In the genomic region with DNA sequence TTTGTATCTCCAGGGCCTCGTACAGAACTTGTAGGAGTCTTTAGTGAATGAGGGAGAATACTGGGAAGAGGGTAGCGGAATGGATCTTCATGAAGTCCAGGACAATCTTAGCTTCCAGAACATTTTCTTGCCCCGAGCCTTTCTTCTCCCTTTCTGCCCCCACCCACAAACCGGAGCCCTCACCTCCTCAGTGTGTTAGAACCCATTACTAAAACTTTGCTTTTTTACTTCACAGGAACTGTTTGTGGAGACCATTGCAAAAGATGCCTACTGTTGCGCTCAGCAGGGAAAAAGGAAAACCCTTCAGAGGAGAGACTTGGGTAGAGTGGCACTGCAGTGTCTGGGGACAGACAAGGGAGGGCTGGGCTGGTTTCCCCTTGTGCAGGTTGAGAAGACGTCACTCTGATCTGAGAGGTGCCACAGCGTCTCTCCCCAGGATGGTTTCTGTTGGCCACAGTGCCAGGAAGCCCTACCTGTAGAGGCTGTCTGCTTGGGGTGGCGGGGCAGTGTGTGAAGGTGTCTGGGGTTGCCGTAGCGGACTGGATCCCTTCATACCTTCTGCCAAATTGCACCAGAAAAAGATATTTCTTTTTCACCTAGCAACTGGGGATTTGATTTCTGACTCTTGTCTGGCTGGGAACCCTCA, we compare ENCODE assay signal across 8 cellular contexts. TPM values are rescaled to one million over a fixed set of nuclear protein-coding genes. Genes with fewer than 3 reads are reported as not detected.
DNase-seq lines count a peak whose midpoint lies in the region; ATAC-seq and TF ChIP-seq lines count a peak whose summit lies in the region.

No MANE protein-coding gene starts in this region.

- POLR2A ChIA-PET in BJ (lab: Charles Lee), result no interaction called here
- POLR2A ChIA-PET in naive thymus-derived CD4-positive, alpha-beta T cell (lab: Charles Lee), result no interaction called here

- CTCF ChIA-PET in BJ (lab: Yijun Ruan, JAX), result no interaction called here
- CTCF ChIA-PET in naive thymus-derived CD4-positive, alpha-beta T cell (lab: Charles Lee), result no interaction called here

- peaks cover 1% of the 10 kb centered on the region; the same call in 1 of the 2 replicates for H3K36me3 ChIP-seq in BJ (ENCODE audit: control insufficient read depth, insufficient read depth, low read length)
- no peaks in the 10 kb centered on the region for H3K36me3 ChIP-seq in Loucy (ENCODE audit: insufficient read depth, low read length)
- H3K36me3 ChIP-seq in naive thymus-derived CD4-positive, alpha-beta T cell (ENCODE audit: control insufficient read depth in 2 of 3, insufficient read depth in 3 of 3, low read length in 3 of 3), result peaks cover 0 to 5% (median 0%) of the 10 kb centered on the region in 3 experiments

- H3K27ac ChIP-seq in caudate nucleus (ENCODE audit: low read depth, low read length), result peak overlapping the region; percentile 89
- H3K27ac ChIP-seq in naive thymus-derived CD4-positive, alpha-beta T cell (ENCODE audit: low read depth, low read length), result peak overlapping the region; percentile 87

- peak overlapping the region; percentile 70 to 88 (median 85) for H3K4me3 Mint-ChIP-seq in naive thymus-derived CD4-positive, alpha-beta T cell

- peak overlapping the region; percentile 56 for H3K9ac ChIP-seq in Loucy (ENCODE audit: low read depth, low read length, poor library complexity, severe bottlenecking)

- H3K4me3 ChIP-seq in BJ (ENCODE audit: low read depth, low read length) (peak overlapping the region; percentile 71), Loucy (ENCODE audit: low read length, poor library complexity, severe bottlenecking) (peak overlapping the region; percentile 73)
- peak overlapping the region; percentile 78 for H3K4me3 ChIP-seq in naive thymus-derived CD4-positive, alpha-beta T cell (ENCODE audit: low read length)

- peaks cover 31 to 84% (median 67%) of the 10 kb centered on the region in 7 donors for H3K4me1 Mint-ChIP-seq in naive thymus-derived CD4-positive, alpha-beta T cell

- H2AFZ ChIP-seq in Loucy (ENCODE audit: low read length), result peak overlapping the region; percentile 89

- H3K27me3 ChIP-seq in BJ (ENCODE audit: control insufficient read depth, insufficient read depth, low read length), result no peaks in the 10 kb centered on the region
- H3K27me3 ChIP-seq in Loucy (ENCODE audit: insufficient read depth, low read length, poor library complexity, severe bottlenecking), result no peaks in the 10 kb centered on the region
- no peaks in the 10 kb centered on the region for H3K27me3 ChIP-seq in naive thymus-derived CD4-positive, alpha-beta T cell (ENCODE audit: control insufficient read depth in 2 of 2, insufficient read depth in 2 of 2, low read length in 2 of 2)

- no peaks in the 10 kb centered on the region for H4K20me1 ChIP-seq in Loucy (ENCODE audit: insufficient read depth, low read length, poor library complexity, severe bottlenecking)

- H3F3A ChIP-seq in Loucy (ENCODE audit: low read depth), result no peaks in the 10 kb centered on the region

- H3K27me3 Mint-ChIP-seq in naive thymus-derived CD4-positive, alpha-beta T cell, result no peaks in the 10 kb centered on the region

- no peaks in the 10 kb centered on the region for H3K9me3 ChIP-seq in Loucy (ENCODE audit: insufficient read depth, low read depth, low read length)
- no peaks in the 10 kb centered on the region for H3K9me3 ChIP-seq in naive thymus-derived CD4-positive, alpha-beta T cell (ENCODE audit: control insufficient read depth in 2 of 3, low read length in 3 of 3)

- peaks cover 0 to 6% (median 0%) of the 10 kb centered on the region in 11 donors for H3K9me3 Mint-ChIP-seq in naive thymus-derived CD4-positive, alpha-beta T cell

- ATAC-seq in naive thymus-derived CD4-positive, alpha-beta T cell, result no peak
- no peak for ATAC-seq in GM21619 (IDR thresholded peaks at IDR 0.05; ENCODE audit: unreplicated experiment)

- H3K79me2 ChIP-seq in Loucy (ENCODE audit: insufficient read depth, low read length), result no peaks in the 10 kb centered on the region

- TF ChIP-seq CTCF in BJ (IDR thresholded peaks at IDR 0.05; ENCODE audit: insufficient read depth, low read depth, low read length) (no peak), Loucy (conservative IDR thresholded peaks at IDR 0.05; ENCODE audit: low read length) (no peak)

- no peak for DNase-seq in BJ (ENCODE audit: low read depth)
- no peak for DNase-seq in caudate nucleus (lab: John Stamatoyannopoulos, UW)
- peak in 3 of 9 donors; percentile 19 to 25 (median 24) for DNase-seq in naive thymus-derived CD4-positive, alpha-beta T cell
- no peak for DNase-seq in NOMO-1 (lab: John Stamatoyannopoulos, UW; ENCODE audit: unreplicated experiment in 2 of 2)
- no peak for DNase-seq in D341Med (ENCODE audit: low spot score)
- no peak for DNase-seq in NCI-H146 (lab: John Stamatoyannopoulos, UW)

- H3K4me2 ChIP-seq in Loucy (ENCODE audit: low read depth, low read length, poor library complexity, severe bottlenecking), result peak overlapping the region; percentile 82

- H3K36me3 Mint-ChIP-seq in naive thymus-derived CD4-positive, alpha-beta T cell, result peaks cover 12 to 69% (median 35%) of the 10 kb centered on the region in 5 donors

- H3K27ac Mint-ChIP-seq in naive thymus-derived CD4-positive, alpha-beta T cell, result peak overlapping the region; percentile 70 to 96 (median 89)

- intact Hi-C loops in naive thymus-derived CD4-positive, alpha-beta T cell (cut with micrococcal nuclease), result loop anchor here (2.0 to 10.0 kb wide), 5 partner anchors 37 to 1747 kb away; partner anchors contain the start of genes ALMS1 (in 1 of the 2), CCT7 (in 1 of the 2), FBXO41 (in 1 of the 2) and PRADC1 (in 1 of the 2)

- no peaks in the 10 kb centered on the region for H3K9me2 ChIP-seq in Loucy (replicated peaks; ENCODE audit: low read depth, low read length)

- H3K4me1 ChIP-seq in Loucy (ENCODE audit: insufficient read depth, low read length, poor library complexity, severe bottlenecking), result peaks cover 17% of the 10 kb centered on the region
- H3K4me1 ChIP-seq in naive thymus-derived CD4-positive, alpha-beta T cell (ENCODE audit: control insufficient read depth in 2 of 2, insufficient read depth in 2 of 2, low read length in 2 of 2), result peaks cover 9 to 14% of the 10 kb centered on the region in 2 donors

RNA-seq across cellular contexts. Expression of gene POLE4, which starts 0.8 kb away (rescaled TPM):
- 32.2 and 54.0 TPM in 2 replicates for polyA plus RNA-seq in BJ (2011; rRNA removed)
- polyA minus RNA-seq in BJ (2011; rRNA and poly(A)+ RNA removed), result 5.3 and 13.3 TPM in 2 replicates
- total RNA-seq in naive thymus-derived CD4-positive, alpha-beta T cell, result 10 to 100 TPM; 37.8 to 49.1 (median 43.6) TPM
- polyA plus RNA-seq in naive thymus-derived CD4-positive, alpha-beta T cell, result 100 to 1,000 TPM; 104 to 153 TPM
